In genomic region chr6:160073272-160073671, GRCh38 we compare ENCODE assay signal across 1 cellular context.
TF ChIP-seq lines count a peak whose summit lies in the region.

No MANE protein-coding gene starts in this region.

TF ChIP-seq in K562, 482 proteins besides CTCF, POLR2A, EP300 and RAD21:
- no peak for TF ChIP-seq ZNF764 (CRISPR knock-in tag; IDR thresholded peaks at IDR 0.05; ENCODE audit: low read depth)
- 0 out of 2 replicates have a peak, but pooled peaks have one; percentile 23 for TF ChIP-seq POLR2G (IDR thresholded peaks at IDR 0.05; ENCODE audit: low read depth, low read length)
